13 cellular contexts compared by ENCODE assay signal in the genomic region with DNA sequence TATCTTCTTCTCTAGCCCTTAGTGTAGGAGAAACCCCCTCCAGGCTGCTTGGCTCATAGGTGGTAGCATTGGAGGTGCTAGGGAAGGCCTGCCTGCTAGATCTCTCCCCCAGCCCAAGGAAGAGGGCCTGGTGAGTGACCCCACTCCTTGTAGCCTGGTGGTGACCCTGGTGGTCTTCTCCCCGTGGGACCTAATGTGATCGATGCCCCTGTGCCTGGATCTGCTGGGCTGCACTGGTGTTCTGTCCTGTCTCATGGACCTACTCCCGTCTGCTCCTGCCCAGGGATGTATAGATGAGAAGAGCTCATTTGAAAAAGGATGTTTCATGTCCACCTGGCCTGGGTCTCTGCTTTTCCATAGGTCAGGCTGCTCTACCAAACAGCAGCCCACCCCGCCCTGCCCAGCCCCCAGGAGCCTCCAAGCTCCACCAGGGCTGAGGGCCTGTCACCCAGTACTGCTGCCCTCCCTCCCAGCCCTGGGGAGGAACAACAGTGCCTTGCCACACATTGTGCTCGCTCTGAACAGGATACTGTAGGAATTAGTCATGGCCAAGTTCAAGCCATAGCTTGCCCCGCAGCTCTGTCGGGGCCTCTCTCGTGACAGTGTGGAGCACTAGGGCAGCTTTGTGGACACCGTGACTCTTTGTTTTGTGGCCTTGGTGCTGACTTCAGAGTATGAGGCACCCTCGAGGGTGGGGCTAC. TPM values are rescaled to one million over a fixed set of nuclear protein-coding genes. Genes with fewer than 3 reads are reported as not detected.
DNase-seq lines count a peak whose midpoint lies in the region; ATAC-seq, FAIRE-seq and TF ChIP-seq lines count a peak whose summit lies in the region.
"Had no signal": no experiment of that assay in that cellular context is flagged by ENCODE, and none has a peak within 500 bp of the region (broad histone marks: within the 10 kb centered on the region; RNA-seq: fewer than 3 reads in every experiment).

No MANE protein-coding gene starts in this region.

- H3K4me3 Mint-ChIP-seq in osteocyte (ENCODE audit: unreplicated experiment) = no peak overlapping the region
- H3K4me3 Mint-ChIP-seq: IgD-negative memory B cell; T-helper 1 cell treated with Interleukin-12 subunit alpha and Interleukin-12 subunit beta and Interleukin-4 antibody, amounts not matched to agents 30 μg/mL and 1 μg/mL, for 36 hours had no signal

- intact Hi-C loops in PC-3 (cut with micrococcal nuclease) = no loop called here
- intact Hi-C loops in left ventricle myocardium inferior (cut with micrococcal nuclease) = no loop called here

- no peak for FAIRE-seq in small intestine (lab: Jason Lieb, UNC)
- FAIRE-seq: colon had no signal

- H3K4me1 ChIP-seq in PC-3 (ENCODE audit: insufficient read depth, low read length) = peaks cover 22% of the 10 kb centered on the region
- no peaks in the 10 kb centered on the region for H3K4me1 ChIP-seq in small intestine (ENCODE audit: control insufficient read depth in 2 of 2, insufficient read depth in 1 of 2, low read depth in 1 of 2, low read length in 1 of 2)
- H3K4me1 ChIP-seq in left ventricle myocardium inferior = no peaks in the 10 kb centered on the region

- H2AFZ ChIP-seq in PC-3 (ENCODE audit: low read length) = peak overlapping the region; percentile 69

- POLR2A ChIA-PET in PC-3 (lab: Charles Lee; ENCODE audit: unreplicated experiment) = interaction anchor here (0.6 to 1.3 kb wide), 5 partner anchors 11 to 182 kb away, joined by 3 to 27 read pairs (median 4); partner anchors contain the start of gene TMEM218

- CTCF ChIA-PET in PC-3 (lab: Charles Lee) = interaction anchor here (0.5 to 0.9 kb wide), 2 partner anchors 9 to 1006 kb away, joined by 3 read pairs; no protein-coding TSS in a partner anchor

- no peaks in the 10 kb centered on the region for H4K20me1 ChIP-seq in PC-3 (ENCODE audit: low read length)

- no peak for TF ChIP-seq CTCF in PC-3 (conservative IDR thresholded peaks at IDR 0.05; ENCODE audit: low read depth, low read length)
- TF ChIP-seq CTCF in osteocyte (IDR thresholded peaks at IDR 0.05) = no peak
- no peak for TF ChIP-seq CTCF in left ventricle myocardium inferior (IDR thresholded peaks at IDR 0.05; ENCODE audit: borderline replicate concordance)

- H3K4me2 ChIP-seq in PC-3 (ENCODE audit: low read length) = peak overlapping the region; percentile 69

- no peaks in the 10 kb centered on the region for H3K36me3 ChIP-seq in PC-3 (ENCODE audit: low read depth, low read length)
- peaks cover 0 to 7% of the 10 kb centered on the region in 2 donors for H3K36me3 ChIP-seq in small intestine (ENCODE audit: control insufficient read depth in 2 of 2, insufficient read depth in 2 of 2, low read length in 2 of 2)
- no peaks in the 10 kb centered on the region for H3K36me3 ChIP-seq in left ventricle myocardium inferior

- peak overlapping the region; percentile 70 for H3K9ac ChIP-seq in PC-3 (ENCODE audit: low read length)

- H3K27me3 ChIP-seq in PC-3 (ENCODE audit: low read length) (no peaks in the 10 kb centered on the region), small intestine (ENCODE audit: control insufficient read depth in 2 of 2, insufficient read depth in 2 of 2, low read length in 2 of 2) (no peaks in the 10 kb centered on the region), left ventricle myocardium inferior (ENCODE audit: low read depth) (peaks cover 38% of the 10 kb centered on the region)

- H3K27ac Mint-ChIP-seq in osteocyte (ENCODE audit: unreplicated experiment) = peak overlapping the region; percentile 85
- H3K27ac Mint-ChIP-seq: T-helper 1 cell treated with Interleukin-12 subunit alpha and Interleukin-12 subunit beta and Interleukin-4 antibody, amounts not matched to agents 30 μg/mL and 1 μg/mL, for 36 hours had no signal

- DNase-seq in Daoy (ENCODE audit: low read depth) (peak; percentile 72), PC-3 (peak; percentile 94), epithelial cell of prostate (ENCODE audit: low read depth, low spot score) (peak; percentile 90), osteocyte (ENCODE audit: extremely low spot score, unreplicated experiment) (peak; percentile 77), small intestine (no peak), DMS79 (lab: John Stamatoyannopoulos, UW) (no peak), left ventricle myocardium inferior (no peak)
- DNase-seq: activated T-cell treated with anti-CD3 and anti-CD28 coated beads for 4 hours, DMS153 had no signal

- H3K4me3 ChIP-seq in PC-3 (ENCODE audit: low read length) (no peak overlapping the region), small intestine (ENCODE audit: low read depth in 1 of 2, low read length in 2 of 2) (no peak overlapping the region), left ventricle myocardium inferior (no peak overlapping the region)

- WGBS in small intestine, 3 donors = 76 to 83% (median 82%) methylated on average over 10 of the region's 10 CpGs

- no TSS peak for BruUV-seq in PC-3 (replicated peaks; lab: Mats Ljungman, UMichigan)

- H3K4me1 Mint-ChIP-seq in osteocyte (ENCODE audit: unreplicated experiment) = peaks cover 19% of the 10 kb centered on the region

- H3K9me3 ChIP-seq in PC-3 (ENCODE audit: low read length) (no peaks in the 10 kb centered on the region), small intestine (ENCODE audit: control insufficient read depth, low read depth) (no peaks in the 10 kb centered on the region), left ventricle myocardium inferior (replicated peaks) (no peaks in the 10 kb centered on the region)

- no peaks in the 10 kb centered on the region for H3K9me3 Mint-ChIP-seq in osteocyte (ENCODE audit: unreplicated experiment)
- H3K9me3 Mint-ChIP-seq: IgD-negative memory B cell; T-helper 1 cell treated with Interleukin-12 subunit alpha and Interleukin-12 subunit beta and Interleukin-4 antibody, amounts not matched to agents 30 μg/mL and 1 μg/mL, for 36 hours had no signal

- no peaks in the 10 kb centered on the region for H3K27me3 Mint-ChIP-seq in osteocyte (ENCODE audit: unreplicated experiment)
- H3K27me3 Mint-ChIP-seq: IgD-negative memory B cell had no signal

- H3F3A ChIP-seq in PC-3 (ENCODE audit: low read length, unreplicated experiment) = no peaks in the 10 kb centered on the region

- no peaks in the 10 kb centered on the region for H3K36me3 Mint-ChIP-seq in osteocyte (ENCODE audit: unreplicated experiment)

- ATAC-seq in PC-3 (peak; percentile 96), HG03442 (IDR thresholded peaks at IDR 0.05; ENCODE audit: unreplicated experiment) (no peak)

- no peaks in the 10 kb centered on the region for H3K9me2 ChIP-seq in PC-3 (replicated peaks; ENCODE audit: low read length)

- H3K79me2 ChIP-seq in PC-3 (ENCODE audit: low read length) = no peaks in the 10 kb centered on the region

- H3K27ac ChIP-seq in PC-3 (ENCODE audit: low read length) (peak overlapping the region; percentile 95), epithelial cell of prostate (peak overlapping the region; percentile 91), small intestine (ENCODE audit: low read depth in 1 of 2, low read length in 1 of 2) (no peak overlapping the region), left ventricle myocardium inferior (replicated peaks) (no peak overlapping the region)

RNA-seq across cellular contexts. Expression of gene SLC37A2, which starts 19.7 kb away (rescaled TPM):
- 4.1 and 4.2 TPM in 2 replicates for total RNA-seq in Daoy (2014; rRNA removed; shearing (Covaris generic))
- total RNA-seq in PC-3 (2014; rRNA removed) (9.0 and 10.2 TPM in 2 replicates), osteocyte (0.37 and 0.64 TPM in 2 replicates), left ventricle myocardium inferior (2.4 TPM)
- polyA plus RNA-seq in small intestine = 10 to 100 TPM in 1 of 3 donors, 1 to 10 TPM in 2; 1.1 to 12.2 (median 9.1) TPM

RNA-seq across cellular contexts. Expression of gene TMEM218, which starts 28.7 kb away (rescaled TPM):
- total RNA-seq in Daoy (2014; rRNA removed; shearing (Covaris generic)) = 25.1 and 32.0 TPM in 2 replicates
- total RNA-seq in PC-3 (2014; rRNA removed) = 33.6 and 37.0 TPM in 2 replicates
- total RNA-seq in osteocyte = 19.9 and 23.7 TPM in 2 replicates
- polyA plus RNA-seq in small intestine = 10 to 100 TPM in 2 of 3 donors, 1 to 10 TPM in 1; 9.6 to 28.6 (median 10.5) TPM
- total RNA-seq in left ventricle myocardium inferior = 6.2 TPM

Comparison
In these comparisons a context has a peak if more than half of its experiments do, and no peak if none do; other contexts are left out.
1. DNase-seq: peak in Daoy (single experiment), PC-3 (single experiment), epithelial cell of prostate (single experiment) and osteocyte (single experiment); none in small intestine (single experiment), DMS79 (single experiment) and left ventricle myocardium inferior (single experiment).
2. H3K27ac ChIP-seq: peak in PC-3 (single experiment) and epithelial cell of prostate (single experiment); none in small intestine (0 of 2) and left ventricle myocardium inferior (single experiment).